Comparison of ENCODE assay signal across 9 cellular contexts in genomic region chr15:75661041-75661778, GRCh38. TPM values are rescaled to one million over a fixed set of nuclear protein-coding genes. Genes with fewer than 3 reads are reported as not detected.
A peak's percentile ranks its signal among the peaks of the same experiment; 100 is the strongest.
DNase-seq lines count a peak whose midpoint lies in the region; ATAC-seq and TF ChIP-seq lines count a peak whose summit lies in the region.
"Had no signal": no experiment of that assay in that cellular context is flagged by ENCODE, and none has a peak within 500 bp of the region (broad histone marks: within the 10 kb centered on the region; RNA-seq: fewer than 3 reads in every experiment).

No MANE protein-coding gene starts in this region.

- no peak for TF ChIP-seq CTCF in retinal pigment epithelial cell (conservative IDR thresholded peaks at IDR 0.05; ENCODE audit: low read depth, low read length)

- intact Hi-C loops in left cardiac atrium (cut with DNase I), result no loop called here

- peak; percentile 93 for DNase-seq in ELR (ENCODE audit: low read depth)
- DNase-seq in amniotic stem cell (lab: John Stamatoyannopoulos, UW), result peak; percentile 88
- DNase-seq in left cardiac atrium, result peak; percentile 90
- peak; percentile 87 for DNase-seq in retinal pigment epithelial cell (ENCODE audit: low read depth)
- no peak for DNase-seq in D341Med (ENCODE audit: low spot score)
- no peak for DNase-seq in pons (ENCODE audit: low spot score)
- DNase-seq: NCI-H187 treated with DMSO at 0.1 percent for 48 hours had no signal

- ATAC-seq in left cardiac atrium, result peak; percentile 90 to 94
- ATAC-seq in GM21723 (IDR thresholded peaks at IDR 0.05; ENCODE audit: unreplicated experiment), result no peak
- ATAC-seq in GM21786 (IDR thresholded peaks at IDR 0.05; ENCODE audit: unreplicated experiment), result no peak

- no peak overlapping the region for H3K4me3 ChIP-seq in retinal pigment epithelial cell (ENCODE audit: low read length)

RNA-seq across cellular contexts. Expression of gene SNX33, which starts 13.5 kb away (rescaled TPM):
- total RNA-seq in left cardiac atrium, result 10 to 100 TPM; 14.3 to 17.0 TPM

RNA-seq across cellular contexts. Expression of gene IMP3, which starts 21.2 kb away (rescaled TPM):
- total RNA-seq in left cardiac atrium, result 10 to 100 TPM; 44.1 to 49.9 TPM

RNA-seq across cellular contexts. Expression of gene SNUPN, which starts 35.7 kb away (rescaled TPM):
- 10 to 100 TPM; 15.6 to 21.4 TPM for total RNA-seq in left cardiac atrium

RNA-seq across cellular contexts. Expression of gene CSPG4, which starts 51.4 kb away (rescaled TPM):
- total RNA-seq in left cardiac atrium, result 10 to 100 TPM; 16.8 to 27.6 TPM

Comparison
In these comparisons a context has a peak if more than half of its experiments do, and no peak if none do; other contexts are left out.
1. DNase-seq: peak in ELR (single experiment), amniotic stem cell (single experiment), left cardiac atrium (single experiment) and retinal pigment epithelial cell (single experiment); none in D341Med (single experiment) and pons (single experiment).
2. ATAC-seq: peak in left cardiac atrium (2 of 2); none in GM21723 (single experiment) and GM21786 (single experiment).